In the genomic region with DNA sequence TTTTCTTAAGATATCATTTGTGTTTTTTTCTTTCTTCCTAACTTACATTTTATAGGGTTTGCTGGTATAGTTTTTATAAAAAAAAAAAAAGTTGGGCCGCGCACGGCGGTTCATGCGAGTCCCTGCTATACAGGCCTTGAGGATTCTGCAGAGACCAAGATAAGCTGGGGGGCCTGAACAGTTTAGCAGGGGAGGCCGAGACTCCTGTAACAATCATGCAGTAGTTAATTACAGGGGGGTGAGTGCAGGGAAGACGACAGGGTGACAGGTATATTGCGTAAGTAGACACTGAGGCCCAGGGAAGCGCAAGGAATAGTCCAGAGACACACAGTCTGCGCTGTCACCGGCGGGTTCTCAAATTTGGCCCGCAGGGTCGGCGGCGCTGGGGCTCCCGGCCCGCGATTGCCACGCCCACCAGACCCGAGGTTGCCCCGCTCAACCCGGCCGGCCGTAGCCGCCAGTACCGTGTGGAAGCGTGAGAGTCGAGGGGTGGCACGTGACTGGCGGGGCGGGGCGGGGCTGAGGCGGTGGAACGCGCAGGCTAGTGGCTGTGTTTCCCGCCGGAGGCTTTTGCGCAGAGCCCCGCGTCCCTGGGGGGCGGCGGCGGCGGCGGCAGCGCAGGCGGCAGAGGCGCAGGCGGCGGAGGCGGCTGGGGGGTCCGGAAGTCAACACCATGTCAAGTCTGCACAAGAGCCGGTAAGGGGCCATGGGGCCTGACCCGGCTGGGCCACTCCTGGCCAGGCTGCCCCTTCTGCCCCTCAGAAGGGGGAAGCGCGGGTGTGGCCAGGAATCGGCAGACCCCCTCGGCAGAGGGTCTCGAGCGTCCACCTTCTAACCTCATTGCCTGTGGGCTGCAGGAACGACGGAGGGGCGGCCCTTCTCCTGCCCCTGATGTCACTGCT, we compare ENCODE assay signal across 8 cellular contexts. TPM values are rescaled to one million over a fixed set of nuclear protein-coding genes. Genes with fewer than 3 reads are reported as not detected.
DNase-seq lines count a peak whose midpoint lies in the region; ATAC-seq and TF ChIP-seq lines count a peak whose summit lies in the region.

A gene with protein sequence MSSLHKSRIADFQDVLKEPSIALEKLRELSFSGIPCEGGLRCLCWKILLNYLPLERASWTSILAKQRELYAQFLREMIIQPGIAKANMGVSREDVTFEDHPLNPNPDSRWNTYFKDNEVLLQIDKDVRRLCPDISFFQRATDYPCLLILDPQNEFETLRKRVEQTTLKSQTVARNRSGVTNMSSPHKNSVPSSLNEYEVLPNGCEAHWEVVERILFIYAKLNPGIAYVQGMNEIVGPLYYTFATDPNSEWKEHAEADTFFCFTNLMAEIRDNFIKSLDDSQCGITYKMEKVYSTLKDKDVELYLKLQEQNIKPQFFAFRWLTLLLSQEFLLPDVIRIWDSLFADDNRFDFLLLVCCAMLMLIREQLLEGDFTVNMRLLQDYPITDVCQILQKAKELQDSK (plus strand): TSS at position 573 of the 902 bp plus-strand sequence. CDS start 101 bp downstream, at position 674.

- peaks cover 43 to 56% (median 50%) of the 10 kb centered on the region in 10 experiments for H3K4me1 ChIP-seq in BLaER1 treated with 17β-estradiol and CSF1 and Interleukin-3, amounts not matched to agents 10 nM and 100 nM
- peaks cover 7 to 31% of the 10 kb centered on the region in 2 donors for H3K4me1 ChIP-seq in left lung

- peaks cover 33% of the 10 kb centered on the region for H3K4me1 Mint-ChIP-seq in dendritic cell treated with granulocyte-macrophage colony-stimulating factor and Interleukin-4, amounts not matched to agents 40 ng/mL and 50 ng/mL, for 4 days (ENCODE audit: low read depth)

- peak within 1 kb of the TSS; percentile 83 for H3K27ac Mint-ChIP-seq in dendritic cell treated with granulocyte-macrophage colony-stimulating factor and Interleukin-4, amounts not matched to agents 40 ng/mL and 50 ng/mL, for 4 days

- H4K20me1 ChIP-seq in BLaER1 treated with 17β-estradiol and CSF1 and Interleukin-3, amounts not matched to agents 10 nM and 100 nM, result peaks cover 0 to 16% (median 0%) of the 10 kb centered on the region in 11 experiments; a peak in 5 of 22 replicates

- no peaks in the 10 kb centered on the region for H3K27me3 Mint-ChIP-seq in dendritic cell treated with granulocyte-macrophage colony-stimulating factor and Interleukin-4, amounts not matched to agents 40 ng/mL and 50 ng/mL, for 4 days

- intact Hi-C loops in dendritic cell treated with granulocyte-macrophage colony-stimulating factor and Interleukin-4, amounts not matched to agents 40 ng/mL and 50 ng/mL, for 4 days (cut with micrococcal nuclease), result loop anchor here (1.0 kb wide), 2 partner anchors 11 to 16 kb away; a partner anchor contains a TSS
- intact Hi-C loops in left lung (cut with DNase I), result no loop called here

- H3K4me3 Mint-ChIP-seq in dendritic cell treated with granulocyte-macrophage colony-stimulating factor and Interleukin-4, amounts not matched to agents 40 ng/mL and 50 ng/mL, for 4 days, result peak within 1 kb of the TSS; percentile 92

- peaks cover under 1% of the 10 kb centered on the region for H3K9me3 Mint-ChIP-seq in dendritic cell treated with granulocyte-macrophage colony-stimulating factor and Interleukin-4, amounts not matched to agents 40 ng/mL and 50 ng/mL, for 4 days

- ATAC-seq in GM19372 (IDR thresholded peaks at IDR 0.05; ENCODE audit: low read depth, unreplicated experiment), result peak; percentile 88
- ATAC-seq in HG03521 (IDR thresholded peaks at IDR 0.05; ENCODE audit: unreplicated experiment), result peak; percentile 90
- peak; percentile 98 for ATAC-seq in left lung

- H3K27ac ChIP-seq in BLaER1 treated with 17β-estradiol and CSF1 and Interleukin-3, amounts not matched to agents 10 nM and 100 nM, result peak within 1 kb of the TSS; percentile 41 to 87 (median 80); a peak in 21 of 22 replicates
- H3K27ac ChIP-seq in left lung, result peak within 1 kb of the TSS; percentile 71 to 86

- DNase-seq in NCI-H774 (lab: John Stamatoyannopoulos, UW) (peak; percentile 88), left lung (peak; percentile 91 to 98)
- DNase-seq in activated CD4-positive, alpha-beta T cell treated with anti-CD3 and anti-CD28 coated beads, Interleukin-2, amount 50 U/mL, for 24 hours (ENCODE audit: low read depth in 1 of 2, low spot score in 1 of 2), result peak; percentile 85 to 88
- peak; percentile 83 for DNase-seq in stimulated activated CD4-positive, alpha-beta T cell treated with anti-CD3 and anti-CD28 coated beads, Interleukin-2, amount 100 ng/mL, for 4 hours (ENCODE audit: low read depth)

- H3K9ac ChIP-seq in BLaER1 treated with 17β-estradiol and CSF1 and Interleukin-3, amounts not matched to agents 10 nM and 100 nM, result peak within 1 kb of the TSS; percentile 76 to 94 (median 88)

- H3K36me3 ChIP-seq in BLaER1 treated with 17β-estradiol and CSF1 and Interleukin-3, amounts not matched to agents 10 nM and 100 nM, result peaks cover 22 to 37% (median 34%) of the 10 kb centered on the region in 11 experiments
- peaks cover 0 to 18% of the 10 kb centered on the region in 2 donors for H3K36me3 ChIP-seq in left lung

- peaks cover 0 to 14% (median 7%) of the 10 kb centered on the region in 11 experiments; a peak in 14 of 22 replicates for H3K9me3 ChIP-seq in BLaER1 treated with 17β-estradiol and CSF1 and Interleukin-3, amounts not matched to agents 10 nM and 100 nM (replicated peaks in 1 of 11)
- H3K9me3 ChIP-seq in left lung, result no peaks in the 10 kb centered on the region

- H3K4me3 ChIP-seq in BLaER1 treated with 17β-estradiol and CSF1 and Interleukin-3, amounts not matched to agents 10 nM and 100 nM, result peak within 1 kb of the TSS; percentile 75 to 98 (median 94)
- H3K4me3 ChIP-seq in left lung, result peak within 1 kb of the TSS; percentile 99 to 100

- no peak for TF ChIP-seq CTCF in left lung (IDR thresholded peaks at IDR 0.05)

- H3K36me3 Mint-ChIP-seq in dendritic cell treated with granulocyte-macrophage colony-stimulating factor and Interleukin-4, amounts not matched to agents 40 ng/mL and 50 ng/mL, for 4 days (ENCODE audit: low read depth), result peaks cover 35% of the 10 kb centered on the region

- peak within 1 kb of the TSS; percentile 91 to 99 (median 94) for H3K4me2 ChIP-seq in BLaER1 treated with 17β-estradiol and CSF1 and Interleukin-3, amounts not matched to agents 10 nM and 100 nM

- no peaks in the 10 kb centered on the region for H3K27me3 ChIP-seq in BLaER1 treated with 17β-estradiol and CSF1 and Interleukin-3, amounts not matched to agents 10 nM and 100 nM
- no peaks in the 10 kb centered on the region for H3K27me3 ChIP-seq in left lung

RNA-seq across cellular contexts. Expression of the gene that starts here (rescaled TPM):
- 10 to 100 TPM; 21.3 to 23.0 TPM for total RNA-seq in left lung

Comparison
In these comparisons a context has a peak if more than half of its experiments do, and no peak if none do; other contexts are left out.
1. Peak in every context shown above with its lines: DNase-seq, ATAC-seq, H3K4me3 ChIP-seq and H3K27ac ChIP-seq.